In the genomic region with DNA sequence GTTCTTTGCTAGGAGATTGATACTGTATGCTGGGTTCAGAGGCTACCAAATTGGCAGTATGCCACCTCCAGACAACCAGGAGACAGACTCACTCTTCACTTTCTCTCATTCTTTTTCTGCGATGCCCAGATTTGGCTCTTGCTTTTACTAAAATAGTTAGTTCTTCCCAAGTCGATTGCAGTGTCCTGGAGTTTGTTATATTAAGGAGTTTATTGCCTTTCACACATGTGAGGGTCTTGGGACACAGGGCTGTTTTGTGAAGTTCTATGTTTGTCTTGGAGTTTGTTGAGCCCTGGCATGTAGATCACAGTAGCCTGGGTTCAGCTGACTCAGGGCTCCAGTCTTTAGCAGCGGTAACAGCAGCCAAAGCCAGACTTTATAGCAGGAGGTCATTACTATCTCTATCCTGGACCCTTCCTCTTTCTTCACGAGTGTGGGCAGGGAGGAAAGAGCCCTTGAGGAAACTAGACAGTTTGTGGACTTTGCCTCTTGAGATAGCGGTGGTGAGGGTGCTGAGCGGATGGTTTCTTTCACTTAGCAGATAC, we compare ENCODE assay signal across 8 cellular contexts. TPM values are rescaled to one million over a fixed set of nuclear protein-coding genes. Genes with fewer than 3 reads are reported as not detected.
DNase-seq lines count a peak whose midpoint lies in the region; ATAC-seq and TF ChIP-seq lines count a peak whose summit lies in the region.

No MANE protein-coding gene starts in this region.

- peaks cover 29% of the 10 kb centered on the region for H3K4me1 ChIP-seq in CD8-positive, alpha-beta T cell (ENCODE audit: insufficient read depth, low read length)
- H3K4me1 ChIP-seq in lower lobe of right lung (peaks cover 60% of the 10 kb centered on the region), upper lobe of right lung (peaks cover 20% of the 10 kb centered on the region)

- intact Hi-C loops in CD8-positive, alpha-beta T cell (cut with DNase I, micrococcal nuclease) = loop anchor here (5.0 kb wide), 3 partner anchors 371 to 609 kb away; partner anchors contain the start of genes CAMKK2 (in 1 of the 2) and P2RX4 (in 1 of the 2)
- intact Hi-C loops in lower lobe of right lung (cut with DNase I) (no loop called here), upper lobe of right lung (cut with DNase I) (no loop called here)

- no peak overlapping the region for H3K27ac ChIP-seq in CD8-positive, alpha-beta T cell (ENCODE audit: low read depth, low read length)
- H3K27ac ChIP-seq in lower lobe of right lung = peak overlapping the region; percentile 92
- peak overlapping the region; percentile 88 for H3K27ac ChIP-seq in upper lobe of right lung

- H3K27ac Mint-ChIP-seq in CD8-positive, alpha-beta T cell = no peak overlapping the region

- H3K27me3 ChIP-seq in CD8-positive, alpha-beta T cell (ENCODE audit: insufficient read depth, low read length) = no peaks in the 10 kb centered on the region
- no peaks in the 10 kb centered on the region for H3K27me3 ChIP-seq in lower lobe of right lung (ENCODE audit: low read depth)
- H3K27me3 ChIP-seq in upper lobe of right lung = no peaks in the 10 kb centered on the region

- TF ChIP-seq CTCF in CD8-positive, alpha-beta T cell (IDR thresholded peaks at IDR 0.05) = no peak
- no peak for TF ChIP-seq CTCF in astrocyte of the cerebellum (IDR thresholded peaks at IDR 0.05; ENCODE audit: low read depth, low read length, missing control alignments)
- TF ChIP-seq CTCF in lower lobe of right lung (IDR thresholded peaks at IDR 0.05) = no peak
- no peak for TF ChIP-seq CTCF in upper lobe of right lung (IDR thresholded peaks at IDR 0.05)

- CTCF ChIA-PET in CD8-positive, alpha-beta T cell (lab: Charles Lee) = interaction anchor here (1.2 to 3.4 kb wide), 3 partner anchors 10 to 41 kb away, joined by 3 to 19 read pairs (median 4); no protein-coding TSS in a partner anchor

- H3K4me1 Mint-ChIP-seq in CD8-positive, alpha-beta T cell (ENCODE audit: low read depth) = peaks cover 55% of the 10 kb centered on the region

- DNase-seq in CD8-positive, alpha-beta T cell = no peak
- DNase-seq in Kasumi-1 (lab: John Stamatoyannopoulos, UW) (peak; percentile 31 to 52), astrocyte of the cerebellum (ENCODE audit: low read depth) (no peak), lower lobe of right lung (no peak), upper lobe of right lung (no peak), NCI-H526 (lab: John Stamatoyannopoulos, UW) (no peak)
- DNase-seq in stimulated activated CD4-positive, alpha-beta T cell treated with anti-CD3 and anti-CD28 coated beads, Interleukin-4, amount 100 ng/mL, for 1 hour = no peak

- no peak for ATAC-seq in CD8-positive, alpha-beta T cell
- ATAC-seq in lower lobe of right lung = no peak
- no peak for ATAC-seq in upper lobe of right lung
- ATAC-seq in HG03095 (IDR thresholded peaks at IDR 0.05; ENCODE audit: unreplicated experiment) = no peak

- POLR2A ChIA-PET in CD8-positive, alpha-beta T cell (lab: Charles Lee) = interaction anchor here (1.1 kb wide), 1 partner anchor 9 kb away, joined by 3 read pairs; no protein-coding TSS in a partner anchor

- H3K4me3 ChIP-seq in CD8-positive, alpha-beta T cell (ENCODE audit: low read depth, low read length) = peak overlapping the region; percentile 88
- H3K4me3 ChIP-seq in astrocyte of the cerebellum (ENCODE audit: low read depth, low read length) = peak overlapping the region; percentile 80
- H3K4me3 ChIP-seq in lower lobe of right lung = peak overlapping the region; percentile 94
- peak overlapping the region; percentile 91 for H3K4me3 ChIP-seq in upper lobe of right lung

- H3K36me3 ChIP-seq in CD8-positive, alpha-beta T cell (ENCODE audit: insufficient read depth, low read length) = no peaks in the 10 kb centered on the region
- H3K36me3 ChIP-seq in lower lobe of right lung (peaks cover 7% of the 10 kb centered on the region), upper lobe of right lung (no peaks in the 10 kb centered on the region)

- H3K9me3 Mint-ChIP-seq in CD8-positive, alpha-beta T cell = no peaks in the 10 kb centered on the region

- no peaks in the 10 kb centered on the region for H3K9me3 ChIP-seq in CD8-positive, alpha-beta T cell (ENCODE audit: low read length)
- no peaks in the 10 kb centered on the region for H3K9me3 ChIP-seq in lower lobe of right lung
- no peaks in the 10 kb centered on the region for H3K9me3 ChIP-seq in upper lobe of right lung

- in situ Hi-C loops in astrocyte of the cerebellum (cut with HindIII; ENCODE audit: low sequenced_read_pairs) = no loop called here

- no peaks in the 10 kb centered on the region for H3K27me3 Mint-ChIP-seq in CD8-positive, alpha-beta T cell (ENCODE audit: low read depth)

- H3K4me3 Mint-ChIP-seq in CD8-positive, alpha-beta T cell = peak overlapping the region; percentile 84

- H3K36me3 Mint-ChIP-seq in CD8-positive, alpha-beta T cell = peaks cover 14% of the 10 kb centered on the region

RNA-seq across cellular contexts. Expression of gene MLEC, which starts 1.6 kb away (rescaled TPM):
- 10 to 100 TPM; 20.3 to 22.5 TPM for total RNA-seq in CD8-positive, alpha-beta T cell
- total RNA-seq in lower lobe of right lung = 98.1 TPM
- total RNA-seq in upper lobe of right lung = 115 TPM

RNA-seq across cellular contexts. Expression of gene UNC119B, which starts 21.7 kb away (rescaled TPM):
- total RNA-seq in CD8-positive, alpha-beta T cell = 1 to 10 TPM; 8.1 to 8.4 TPM
- total RNA-seq in lower lobe of right lung (27.1 TPM), upper lobe of right lung (23.0 TPM)

RNA-seq across cellular contexts. Expression of gene ACADS, which starts 37.0 kb away (rescaled TPM):
- 1 to 10 TPM; 7.3 to 9.1 TPM for total RNA-seq in CD8-positive, alpha-beta T cell
- total RNA-seq in lower lobe of right lung (24.4 TPM), upper lobe of right lung (20.9 TPM)

RNA-seq across cellular contexts. Expression of gene CABP1, which starts 48.2 kb away (rescaled TPM):
- not detected for total RNA-seq in CD8-positive, alpha-beta T cell
- total RNA-seq in lower lobe of right lung = 0.30 TPM
- total RNA-seq in upper lobe of right lung = 0.23 TPM

Comparison
In these comparisons a context has a peak if more than half of its experiments do, and no peak if none do; other contexts are left out.
1. DNase-seq: peak in Kasumi-1 (2 of 2); none in CD8-positive, alpha-beta T cell (0 of 7), astrocyte of the cerebellum (single experiment), lower lobe of right lung (single experiment), upper lobe of right lung (single experiment), stimulated activated CD4-positive, alpha-beta T cell treated with anti-CD3 and anti-CD28 coated beads, Interleukin-4, amount 100 ng/mL, for 1 hour (single experiment) and NCI-H526 (0 of 2).
2. intact Hi-C loops: an anchor here in CD8-positive, alpha-beta T cell (5.0 kb wide); none called in lower lobe of right lung and upper lobe of right lung.
3. Peak in every context shown above with its lines, with median percentiles within 50 percentile points of each other: H3K4me3 ChIP-seq.